In the genomic region with DNA sequence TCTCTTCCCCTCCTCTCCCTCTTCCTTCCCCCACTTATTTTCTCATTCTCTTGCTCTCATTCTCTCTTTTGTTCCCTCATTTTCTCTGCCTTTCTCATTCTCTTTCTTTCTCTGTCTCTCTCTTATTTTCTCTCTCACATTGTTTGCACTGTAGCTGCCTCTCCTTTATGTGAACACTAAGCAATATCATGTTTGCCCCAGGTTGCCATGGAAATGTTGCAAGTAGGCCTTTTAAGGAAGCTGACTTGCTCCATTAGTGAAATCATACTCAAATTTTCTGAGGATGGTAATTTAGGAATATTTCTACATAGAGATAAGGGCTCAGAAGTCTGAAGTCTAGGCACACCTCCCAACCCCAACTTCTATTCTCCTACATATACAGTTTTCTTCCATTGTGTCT, we compare ENCODE assay signal across 5 cellular contexts.
"Had no signal": no experiment of that assay in that cellular context is flagged by ENCODE, and none has a peak within 500 bp of the region (broad histone marks: within the 10 kb centered on the region; RNA-seq: fewer than 3 reads in every experiment).

No MANE protein-coding gene starts in this region.

- ATAC-seq: HepG2, K562 had no signal

- DNase-seq: IMR-90, KBM-7, KG1 had no signal

- H3K4me3 ChIP-seq: K562 had no signal
